ENCODE assay signal across 19 cellular contexts in the genomic region with DNA sequence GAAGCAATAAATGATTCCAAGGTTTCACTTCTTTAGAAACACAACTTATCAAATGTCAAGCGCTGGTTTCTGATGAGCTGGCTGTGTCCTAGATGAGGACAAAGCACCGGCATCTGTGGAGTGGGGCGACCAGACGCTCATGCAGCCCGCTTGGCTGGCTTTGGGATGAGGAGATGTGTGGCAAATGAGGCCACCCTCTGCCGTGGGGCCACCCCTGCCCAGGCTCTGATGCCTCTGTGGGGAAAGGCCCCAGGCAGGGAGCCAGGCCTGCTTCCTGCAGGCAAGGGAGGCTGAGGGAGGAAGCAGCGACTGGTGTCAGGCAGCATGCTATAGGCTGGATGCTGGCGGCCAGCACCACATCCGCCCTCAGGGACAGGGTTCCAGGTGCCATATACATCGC.
DNase-seq lines count a peak whose midpoint lies in the region; ATAC-seq and TF ChIP-seq lines count a peak whose summit lies in the region.
"Had no signal": no experiment of that assay in that cellular context is flagged by ENCODE, and none has a peak within 500 bp of the region (broad histone marks: within the 10 kb centered on the region; RNA-seq: fewer than 3 reads in every experiment).

No MANE protein-coding gene starts in this region.

- H3K27ac ChIP-seq in caudate nucleus (ENCODE audit: low read depth, low read length) (peak overlapping the region; percentile 31), osteoblast (ENCODE audit: low read depth, low read length) (no peak overlapping the region)
- H3K27ac ChIP-seq: BLaER1 treated with 17β-estradiol and CSF1 and Interleukin-3, amounts not matched to agents 10 nM and 100 nM; HL-60 had no signal

- H2AFZ ChIP-seq in osteoblast (ENCODE audit: low read length): no peak overlapping the region
- H2AFZ ChIP-seq: GM23338 had no signal

- no peak overlapping the region for H3K4me3 Mint-ChIP-seq in stimulated activated naive CD8-positive, alpha-beta T cell treated with anti-CD3 and anti-CD28 coated beads, Interleukin-15, amount 100 ng/mL, for 72 hours
- H3K4me3 Mint-ChIP-seq: B cell; CD8-positive, alpha-beta T cell; GM23338; HFFc6 had no signal

- no peaks in the 10 kb centered on the region for H3K9me3 ChIP-seq in osteoblast (ENCODE audit: low read depth, low read length)
- H3K9me3 ChIP-seq: BLaER1 treated with 17β-estradiol and CSF1 and Interleukin-3, amounts not matched to agents 10 nM and 100 nM had no signal

- peaks cover 12% of the 10 kb centered on the region for H3K36me3 ChIP-seq in osteoblast (ENCODE audit: insufficient read depth, low read length)

- H3K27ac Mint-ChIP-seq in stimulated activated naive CD8-positive, alpha-beta T cell treated with anti-CD3 and anti-CD28 coated beads, Interleukin-15, amount 100 ng/mL, for 72 hours: no peak overlapping the region
- H3K27ac Mint-ChIP-seq: B cell; CD8-positive, alpha-beta T cell; GM23338; HFFc6 had no signal

- H3K79me2 ChIP-seq in osteoblast (ENCODE audit: insufficient read depth, low read length): no peaks in the 10 kb centered on the region

- no peaks in the 10 kb centered on the region for H3K27me3 Mint-ChIP-seq in stimulated activated naive CD8-positive, alpha-beta T cell treated with anti-CD3 and anti-CD28 coated beads, Interleukin-15, amount 100 ng/mL, for 72 hours
- H3K27me3 Mint-ChIP-seq: B cell had no signal

- H3K4me1 Mint-ChIP-seq in stimulated activated naive CD8-positive, alpha-beta T cell treated with anti-CD3 and anti-CD28 coated beads, Interleukin-15, amount 100 ng/mL, for 72 hours: no peaks in the 10 kb centered on the region
- H3K4me1 Mint-ChIP-seq: B cell, GM23338 had no signal

- no peaks in the 10 kb centered on the region for H3K27me3 ChIP-seq in osteoblast (ENCODE audit: insufficient read depth, low read length)
- H3K27me3 ChIP-seq: BLaER1 treated with 17β-estradiol and CSF1 and Interleukin-3, amounts not matched to agents 10 nM and 100 nM had no signal

- no peaks in the 10 kb centered on the region for H3K4me1 ChIP-seq in osteoblast (ENCODE audit: insufficient read depth, low read length)
- H3K4me1 ChIP-seq: BLaER1 treated with 17β-estradiol and CSF1 and Interleukin-3, amounts not matched to agents 10 nM and 100 nM had no signal

- H3K4me2 ChIP-seq in osteoblast (ENCODE audit: insufficient read depth, low read length): no peak overlapping the region
- H3K4me2 ChIP-seq: BLaER1 treated with 17β-estradiol and CSF1 and Interleukin-3, amounts not matched to agents 10 nM and 100 nM; GM23338 had no signal

- H3K4me3 ChIP-seq in osteoblast (ENCODE audit: insufficient read depth, low read length): no peak overlapping the region
- H3K4me3 ChIP-seq: BLaER1 treated with 17β-estradiol and CSF1 and Interleukin-3, amounts not matched to agents 10 nM and 100 nM; GM12878; GM23338 had no signal

- no peaks in the 10 kb centered on the region for H4K20me1 ChIP-seq in osteoblast (ENCODE audit: insufficient read depth, low read length)

- TF ChIP-seq CTCF in osteoblast (IDR thresholded peaks at IDR 0.05; ENCODE audit: extremely low read depth, low read depth, low read length) (no peak), GM13977 (IDR thresholded peaks at IDR 0.05; ENCODE audit: extremely low read depth, insufficient read depth, missing control alignments) (no peak)

- H3K9me3 Mint-ChIP-seq in stimulated activated naive CD8-positive, alpha-beta T cell treated with anti-CD3 and anti-CD28 coated beads, Interleukin-15, amount 100 ng/mL, for 72 hours: no peaks in the 10 kb centered on the region
- H3K9me3 Mint-ChIP-seq: CD8-positive, alpha-beta T cell; GM23338; HFFc6 had no signal

- peak; percentile 14 for ATAC-seq in stimulated activated naive CD8-positive, alpha-beta T cell treated with anti-CD3 and anti-CD28 coated beads, Interleukin-15, Interleukin-2, amounts not matched to agents 100 U/mL and 50 U/mL, for 24 hours
- ATAC-seq in stimulated activated naive CD8-positive, alpha-beta T cell treated with anti-CD3 and anti-CD28 coated beads, Interleukin-15, amount 100 ng/mL, for 72 hours: no peak
- ATAC-seq in GM21528 (IDR thresholded peaks at IDR 0.05; ENCODE audit: low FRiP score, unreplicated experiment): no peak
- ATAC-seq: CD8-positive, alpha-beta T cell; GM12878; GM23338; HCT116 had no signal

- in situ Hi-C loops in GM13977 (cut with MboI; ENCODE audit: low pct_unique_long_range_greater_than_20kb, low sequenced_read_pairs, unreplicated experiment): no loop called here

- DNase-seq in stimulated activated naive CD8-positive, alpha-beta T cell treated with anti-CD3 and anti-CD28 coated beads, Interleukin-15, Interleukin-2, amounts not matched to agents 100 U/mL and 50 U/mL, for 24 hours: no peak
- no peak for DNase-seq in stimulated activated naive CD8-positive, alpha-beta T cell treated with anti-CD3 and anti-CD28 coated beads, Interleukin-15, amount 100 ng/mL, for 72 hours
- DNase-seq in caudate nucleus (lab: John Stamatoyannopoulos, UW) (no peak), osteoblast (ENCODE audit: insufficient read length, low spot score, missing footprints) (peak; percentile 49), GM13977 (ENCODE audit: low spot score) (no peak), NCI-H526 treated with DMSO at 0.1 percent for 48 hours (lab: John Stamatoyannopoulos, UW) (no peak)
- DNase-seq: CD8-positive, alpha-beta T cell; DMS 273 treated with DMSO at 0.1 percent for 48 hours; DMS53; DND-41; EL; HFFc6 had no signal
